Comparison of ENCODE assay signal across 21 cellular contexts in the genomic region with DNA sequence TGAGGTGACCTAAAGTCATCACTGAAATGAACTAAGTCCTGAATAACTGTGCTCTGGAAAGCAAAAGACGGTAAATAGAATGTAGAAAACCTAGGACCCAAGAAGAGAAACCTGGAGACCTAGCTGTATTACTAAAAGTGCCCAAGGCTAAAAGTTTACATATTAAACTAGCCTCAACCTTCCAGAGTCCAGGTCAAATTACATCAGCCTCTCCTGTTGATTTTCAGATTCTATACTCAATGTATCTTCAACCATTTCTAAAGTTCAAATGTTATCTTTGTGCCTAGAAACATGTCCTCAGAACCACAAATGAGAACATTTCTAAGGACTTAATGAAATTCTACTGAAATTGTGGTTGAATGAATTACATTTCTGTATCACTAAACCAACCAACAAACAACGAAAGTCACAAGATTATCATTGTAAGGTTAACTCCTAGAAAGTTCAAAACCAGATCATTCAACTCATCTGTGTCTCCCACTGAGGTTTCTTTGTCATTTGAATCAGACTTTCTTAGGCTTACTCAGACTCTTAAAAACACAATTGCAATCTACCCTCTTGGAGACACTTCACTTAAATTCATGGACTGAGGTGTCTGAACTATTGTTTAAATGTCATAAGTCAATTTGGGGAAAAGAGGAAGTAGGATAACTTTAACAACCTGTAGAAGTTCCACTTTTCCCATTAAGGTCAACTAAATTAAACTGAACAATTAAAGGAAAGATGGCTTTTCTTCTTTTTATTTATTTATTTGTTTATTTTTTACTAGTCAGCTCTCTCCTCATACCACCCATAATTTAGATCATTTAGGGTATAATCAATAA.
DNase-seq lines count a peak whose midpoint lies in the region; ATAC-seq and TF ChIP-seq lines count a peak whose summit lies in the region.
"Had no signal": no experiment of that assay in that cellular context is flagged by ENCODE, and none has a peak within 500 bp of the region (broad histone marks: within the 10 kb centered on the region; RNA-seq: fewer than 3 reads in every experiment).

No MANE protein-coding gene starts in this region.

- H3K36me3 Mint-ChIP-seq in activated T-cell treated with anti-CD3 and anti-CD28 coated beads, Interleukin-2, amount 50 U/mL, for 72 hours (ENCODE audit: insufficient read depth in 2 of 2): no peaks in the 10 kb centered on the region
- no peaks in the 10 kb centered on the region for H3K36me3 Mint-ChIP-seq in stimulated activated naive B cell treated with anti-CD40 and anti-IgM and Interleukin-4, amounts not matched to agents 10 μg/mL and 1 μg/mL and 100 μg/mL, for 72 hours
- H3K36me3 Mint-ChIP-seq in chondrocyte (ENCODE audit: low read depth): no peaks in the 10 kb centered on the region
- H3K36me3 Mint-ChIP-seq: activated naive CD4-positive, alpha-beta T cell treated with anti-CD3 and anti-CD28 coated beads, Interleukin-2, amount 50 U/mL, for 24 hours had no signal

- H3K9ac ChIP-seq in SK-N-SH: no peak overlapping the region

- H3K9me3 ChIP-seq in SK-N-SH: no peaks in the 10 kb centered on the region
- H3K9me3 ChIP-seq: upper lobe of right lung had no signal

- no peaks in the 10 kb centered on the region for H3K79me2 ChIP-seq in SK-N-SH (ENCODE audit: insufficient read depth)

- peaks cover 0 to 3% of the 10 kb centered on the region in 2 donors for H3K9me3 Mint-ChIP-seq in activated T-cell treated with anti-CD3 and anti-CD28 coated beads, Interleukin-2, amount 50 U/mL, for 72 hours
- H3K9me3 Mint-ChIP-seq in stimulated activated naive B cell treated with anti-CD40 and anti-IgM and Interleukin-4, amounts not matched to agents 10 μg/mL and 1 μg/mL and 100 μg/mL, for 72 hours: peaks cover 0 to 3% of the 10 kb centered on the region in 2 donors
- H3K9me3 Mint-ChIP-seq in chondrocyte (ENCODE audit: low read depth): no peaks in the 10 kb centered on the region
- H3K9me3 Mint-ChIP-seq: activated naive CD4-positive, alpha-beta T cell treated with anti-CD3 and anti-CD28 coated beads, Interleukin-2, amount 50 U/mL, for 24 hours; stimulated activated naive CD8-positive, alpha-beta T cell treated with anti-CD3 and anti-CD28 coated beads, Interleukin-15, Interleukin-2, amounts not matched to agents 100 ng/mL and 50 ng/mL, for 24 hours had no signal

- no peaks in the 10 kb centered on the region for H3F3A ChIP-seq in SK-N-SH (replicated peaks; ENCODE audit: insufficient read depth)

- no peak for DNase-seq in activated T-cell treated with anti-CD3 and anti-CD28 coated beads, Interleukin-2, amount 50 U/mL, for 72 hours
- DNase-seq in activated T-cell treated with anti-CD3 and anti-CD28 coated beads for 4 hours (no peak), chondrocyte (ENCODE audit: low spot score) (no peak), SK-N-SH (no peak), DMS53 treated with DMSO at 0.1 percent for 48 hours (lab: John Stamatoyannopoulos, UW; ENCODE audit: unreplicated experiment) (no peak)
- no peak for DNase-seq in stimulated activated naive B cell treated with anti-CD40 and anti-IgM and Interleukin-4, amounts not matched to agents 10 μg/mL and 1 μg/mL and 100 μg/mL, for 72 hours
- DNase-seq: activated CD4-positive, alpha-beta T cell treated with anti-CD3 and anti-CD28 coated beads for 4 hours; C1 segment of cervical spinal cord; DMS 273 treated with DMSO at 0.1 percent for 48 hours; hippocampal formation; left cardiac atrium; NCI-H1048; PC-9; stimulated activated CD4-positive, alpha-beta T cell treated with anti-CD3 and anti-CD28 coated beads, Interleukin-15, amount 100 ng/mL, for 24 hours; T-helper 9 cell; upper lobe of right lung had no signal

- H3K27ac ChIP-seq in SK-N-SH (ENCODE audit: low read depth in 2 of 2, low read length in 1 of 2): no peak overlapping the region
- H3K27ac ChIP-seq: coronary artery, PC-9, upper lobe of right lung had no signal

- no peak for TF ChIP-seq CTCF in chondrocyte (IDR thresholded peaks at IDR 0.05)
- no peak for TF ChIP-seq CTCF in SK-N-SH (IDR thresholded peaks at IDR 0.05)

- WGBS in SK-N-SH (ENCODE audit: low lambda C conversion rate): 0% methylated on average over 2 of the region's 2 CpGs

- no peaks in the 10 kb centered on the region for H3K9me2 ChIP-seq in SK-N-SH

- H4K20me1 ChIP-seq in SK-N-SH (ENCODE audit: insufficient read depth): no peaks in the 10 kb centered on the region

- no peak for TF ChIP-seq EP300 in SK-N-SH (IDR thresholded peaks at IDR 0.05; ENCODE audit: borderline replicate concordance in 1 of 2, low read depth in 1 of 2, low read length in 1 of 2)

- no peaks in the 10 kb centered on the region for H3K4me1 ChIP-seq in SK-N-SH (ENCODE audit: control insufficient read depth in 1 of 2, insufficient read depth in 2 of 2, low read depth in 1 of 2, low read length in 1 of 2)
- H3K4me1 ChIP-seq: upper lobe of right lung had no signal

- peaks cover 9% of the 10 kb centered on the region for H3K4me1 Mint-ChIP-seq in activated T-cell treated with anti-CD3 and anti-CD28 coated beads, Interleukin-2, amount 50 U/mL, for 72 hours (ENCODE audit: low read depth)
- H3K4me1 Mint-ChIP-seq in stimulated activated naive B cell treated with anti-CD40 and anti-IgM and Interleukin-4, amounts not matched to agents 10 μg/mL and 1 μg/mL and 100 μg/mL, for 72 hours: no peaks in the 10 kb centered on the region
- H3K4me1 Mint-ChIP-seq in chondrocyte (ENCODE audit: low read depth): no peaks in the 10 kb centered on the region
- H3K4me1 Mint-ChIP-seq: activated naive CD4-positive, alpha-beta T cell treated with anti-CD3 and anti-CD28 coated beads, Interleukin-2, amount 50 U/mL, for 24 hours had no signal

- H3K4me2 ChIP-seq in SK-N-SH: no peak overlapping the region
- H3K4me2 ChIP-seq: PC-9 had no signal

- CTCF ChIA-PET in SK-N-SH (lab: Yijun Ruan, JAX): no interaction called here

- H3K4me3 ChIP-seq in SK-N-SH (ENCODE audit: low read depth in 2 of 2, low read length in 1 of 2): no peak overlapping the region
- H3K4me3 ChIP-seq: coronary artery, PC-9, upper lobe of right lung had no signal

- ATAC-seq in activated T-cell treated with anti-CD3 and anti-CD28 coated beads, Interleukin-2, amount 50 U/mL, for 72 hours (replicated peaks in 1 of 2): peak; percentile 83 to 87
- ATAC-seq in HG02870 (IDR thresholded peaks at IDR 0.05; ENCODE audit: unreplicated experiment) (peak; percentile 86), HG03575 (IDR thresholded peaks at IDR 0.05; ENCODE audit: extremely low read depth, insufficient number of reproducible peaks, low FRiP score, unreplicated experiment) (peak; percentile 46)
- ATAC-seq in stimulated activated naive B cell treated with anti-CD40 and anti-IgM and Interleukin-4, amounts not matched to agents 10 μg/mL and 1 μg/mL and 100 μg/mL, for 72 hours (replicated peaks): peak; percentile 41 to 60
- ATAC-seq: left cardiac atrium had no signal

- peaks cover 5% of the 10 kb centered on the region; the same call in 1 of the 2 replicates for H3K27me3 ChIP-seq in SK-N-SH (ENCODE audit: insufficient read depth)
- H3K27me3 ChIP-seq: upper lobe of right lung had no signal

- TF ChIP-seq RAD21 in SK-N-SH (IDR thresholded peaks at IDR 0.05; ENCODE audit: low read length): no peak

- H3K27me3 Mint-ChIP-seq in activated T-cell treated with anti-CD3 and anti-CD28 coated beads, Interleukin-2, amount 50 U/mL, for 72 hours (ENCODE audit: low read depth): peaks cover 23% of the 10 kb centered on the region
- H3K27me3 Mint-ChIP-seq in stimulated activated naive B cell treated with anti-CD40 and anti-IgM and Interleukin-4, amounts not matched to agents 10 μg/mL and 1 μg/mL and 100 μg/mL, for 72 hours: peaks cover 5 to 8% of the 10 kb centered on the region in 2 donors
- peaks cover 14% of the 10 kb centered on the region for H3K27me3 Mint-ChIP-seq in chondrocyte (ENCODE audit: low read depth)
- H3K27me3 Mint-ChIP-seq: stimulated activated naive CD8-positive, alpha-beta T cell treated with anti-CD3 and anti-CD28 coated beads, Interleukin-15, Interleukin-2, amounts not matched to agents 100 ng/mL and 50 ng/mL, for 24 hours had no signal

- peak overlapping the region in 1 of 2 donors; percentile 43 for H3K4me3 Mint-ChIP-seq in activated T-cell treated with anti-CD3 and anti-CD28 coated beads, Interleukin-2, amount 50 U/mL, for 72 hours
- H3K4me3 Mint-ChIP-seq in stimulated activated naive B cell treated with anti-CD40 and anti-IgM and Interleukin-4, amounts not matched to agents 10 μg/mL and 1 μg/mL and 100 μg/mL, for 72 hours: no peak overlapping the region
- no peak overlapping the region for H3K4me3 Mint-ChIP-seq in chondrocyte (ENCODE audit: unreplicated experiment)
- H3K4me3 Mint-ChIP-seq: activated naive CD4-positive, alpha-beta T cell treated with anti-CD3 and anti-CD28 coated beads, Interleukin-2, amount 50 U/mL, for 24 hours; stimulated activated naive CD8-positive, alpha-beta T cell treated with anti-CD3 and anti-CD28 coated beads, Interleukin-15, Interleukin-2, amounts not matched to agents 100 ng/mL and 50 ng/mL, for 24 hours had no signal

- POLR2A ChIA-PET in SK-N-SH (lab: Yijun Ruan, JAX): no interaction called here

- no peak overlapping the region for H3K27ac Mint-ChIP-seq in activated T-cell treated with anti-CD3 and anti-CD28 coated beads, Interleukin-2, amount 50 U/mL, for 72 hours
- H3K27ac Mint-ChIP-seq in stimulated activated naive B cell treated with anti-CD40 and anti-IgM and Interleukin-4, amounts not matched to agents 10 μg/mL and 1 μg/mL and 100 μg/mL, for 72 hours: no peak overlapping the region
- H3K27ac Mint-ChIP-seq in chondrocyte (ENCODE audit: unreplicated experiment): no peak overlapping the region
- H3K27ac Mint-ChIP-seq: activated naive CD4-positive, alpha-beta T cell treated with anti-CD3 and anti-CD28 coated beads, Interleukin-2, amount 50 U/mL, for 24 hours; stimulated activated naive CD8-positive, alpha-beta T cell treated with anti-CD3 and anti-CD28 coated beads, Interleukin-15, Interleukin-2, amounts not matched to agents 100 ng/mL and 50 ng/mL, for 24 hours had no signal

- H2AFZ ChIP-seq in SK-N-SH (ENCODE audit: low read depth): no peak overlapping the region
- H2AFZ ChIP-seq: PC-9 had no signal

- no peaks in the 10 kb centered on the region for H3K36me3 ChIP-seq in SK-N-SH (replicated peaks in 1 of 2; ENCODE audit: control insufficient read depth in 1 of 2, insufficient read depth in 2 of 2, low read length in 1 of 2)
- H3K36me3 ChIP-seq: upper lobe of right lung had no signal

TF ChIP-seq in SK-N-SH, 30 proteins besides CTCF, POLR2A, EP300 and RAD21 (continues in another document):
- no peak for TF ChIP-seq RFX5 (IDR thresholded peaks at IDR 0.05; ENCODE audit: low read length)
- TF ChIP-seq FOXJ3 (CRISPR knock-in tag; IDR thresholded peaks at IDR 0.05): no peak
- TF ChIP-seq CHD2 (IDR thresholded peaks at IDR 0.05; ENCODE audit: low read length, partially characterized antibody): no peak
- TF ChIP-seq, protein P1, sequence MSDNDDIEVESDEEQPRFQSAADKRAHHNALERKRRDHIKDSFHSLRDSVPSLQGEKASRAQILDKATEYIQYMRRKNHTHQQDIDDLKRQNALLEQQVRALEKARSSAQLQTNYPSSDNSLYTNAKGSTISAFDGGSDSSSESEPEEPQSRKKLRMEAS (IDR thresholded peaks at IDR 0.05; ENCODE audit: low read depth): no peak
